23 cellular contexts compared by ENCODE assay signal in genomic region chr14:52778702-52779101, GRCh38. TPM values are rescaled to one million over a fixed set of nuclear protein-coding genes. Genes with fewer than 3 reads are reported as not detected.
DNase-seq lines count a peak whose midpoint lies in the region; ATAC-seq, FAIRE-seq and TF ChIP-seq lines count a peak whose summit lies in the region.
"Had no signal": no experiment of that assay in that cellular context is flagged by ENCODE, and none has a peak within 500 bp of the region (broad histone marks: within the 10 kb centered on the region; RNA-seq: fewer than 3 reads in every experiment).

No MANE protein-coding gene starts in this region.

- H3K4me3 Mint-ChIP-seq in GM23338 = no peak overlapping the region
- H3K4me3 Mint-ChIP-seq in activated T-helper 17 cell treated with anti-CD3 and anti-CD28 coated beads, Interleukin-2, amount 50 U/mL, for 72 hours = no peak overlapping the region
- H3K4me3 Mint-ChIP-seq: CD14-positive monocyte; CD4-positive, alpha-beta T cell; CD8-positive, alpha-beta memory T cell had no signal

- H3K18ac ChIP-seq in H1 (ENCODE audit: extremely low read depth, low read length) = no peak overlapping the region

- no peak overlapping the region for H4K91ac ChIP-seq in H1 (replicated peaks; ENCODE audit: insufficient read length, low read length)

- BruUV-seq in PC-3 (replicated peaks; lab: Mats Ljungman, UMichigan) = no TSS peak

- H3K14ac ChIP-seq in H1 (ENCODE audit: insufficient read length) = no peak overlapping the region

- TF ChIP-seq CTCF in GM23338 (conservative IDR thresholded peaks at IDR 0.05; ENCODE audit: low read depth in 2 of 2) = no peak
- TF ChIP-seq CTCF in PC-3 (conservative IDR thresholded peaks at IDR 0.05; ENCODE audit: low read depth, low read length) = no peak
- TF ChIP-seq CTCF in H1 (IDR thresholded peaks at IDR 0.05; ENCODE audit: control extremely low read depth in 1 of 3, insufficient read depth in 1 of 3, low read depth in 1 of 3, low read length in 3 of 3) = no peak

- H3K36me3 Mint-ChIP-seq in GM23338 (ENCODE audit: low read depth) = peaks cover 35% of the 10 kb centered on the region; the same call in 2 of the 3 replicates
- peaks cover 92% of the 10 kb centered on the region for H3K36me3 Mint-ChIP-seq in activated T-helper 17 cell treated with anti-CD3 and anti-CD28 coated beads, Interleukin-2, amount 50 U/mL, for 72 hours (ENCODE audit: low read depth)

- H3K4me3 ChIP-seq in GM23338 (no peak overlapping the region), PC-3 (ENCODE audit: low read length) (no peak overlapping the region), H1 (ENCODE audit: extremely low read depth in 1 of 4, insufficient read depth in 2 of 4, low read depth in 3 of 4, low read length in 4 of 4) (no peak overlapping the region)
- H3K4me3 ChIP-seq: A549; BLaER1 treated with 17β-estradiol and CSF1 and Interleukin-3, amounts not matched to agents 10 nM and 100 nM; GM23248 had no signal

- H3K23ac ChIP-seq in H1 (ENCODE audit: insufficient read length) = no peak overlapping the region

- no peaks in the 10 kb centered on the region for H3K23me2 ChIP-seq in H1 (ENCODE audit: low read depth, low read length)

- H3K9me2 ChIP-seq in GM23338 (ENCODE audit: insufficient read depth) = no peaks in the 10 kb centered on the region
- H3K9me2 ChIP-seq in PC-3 (replicated peaks; ENCODE audit: low read length) = no peaks in the 10 kb centered on the region

- H3K4me2 ChIP-seq in GM23338 (no peak overlapping the region), PC-3 (ENCODE audit: low read length) (no peak overlapping the region), H1 (ENCODE audit: insufficient read depth in 1 of 2, low read depth in 2 of 2, low read length in 2 of 2) (no peak overlapping the region)
- H3K4me2 ChIP-seq: A549; BLaER1 treated with 17β-estradiol and CSF1 and Interleukin-3, amounts not matched to agents 10 nM and 100 nM had no signal

- ATAC-seq in GM23338 = no peak
- peak; percentile 30; the same call in 1 of the 2 replicates for ATAC-seq in PC-3
- ATAC-seq in activated T-helper 17 cell treated with anti-CD3 and anti-CD28 coated beads, Interleukin-2, amount 50 U/mL, for 72 hours (replicated peaks) = no peak
- ATAC-seq: A549 had no signal

- H3K4me1 ChIP-seq in GM23338 (ENCODE audit: insufficient read depth) = 0 out of 2 replicates have a peak, but pooled peaks cover 3% of the 10 kb centered on the region
- H3K4me1 ChIP-seq in PC-3 (ENCODE audit: insufficient read depth, low read length) = peaks cover 12% of the 10 kb centered on the region
- no peaks in the 10 kb centered on the region for H3K4me1 ChIP-seq in H1 (replicated peaks in 1 of 4; ENCODE audit: control insufficient read depth in 3 of 4, insufficient read depth in 4 of 4, low read length in 3 of 4)

- H3K79me2 ChIP-seq in GM23338 (replicated peaks; ENCODE audit: insufficient read depth) (no peaks in the 10 kb centered on the region), PC-3 (ENCODE audit: low read length) (peaks cover under 1% of the 10 kb centered on the region; the same call in 1 of the 2 replicates), H1 (ENCODE audit: control insufficient read depth in 1 of 2, insufficient read depth in 2 of 2, low read length in 2 of 2) (no peaks in the 10 kb centered on the region)

- CTCF ChIA-PET in PC-3 (lab: Charles Lee) = no interaction called here
- CTCF ChIA-PET in H1 (lab: Charles Lee; ENCODE audit: partially characterized antibody) = interaction anchor here (0.7 kb wide), 1 partner anchor 373 kb away, joined by 3 read pairs; no protein-coding TSS in a partner anchor

- no peak overlapping the region for H3K56ac ChIP-seq in H1 (replicated peaks; ENCODE audit: insufficient read length, low read depth, low read length)

- no peaks in the 10 kb centered on the region for H3K4me1 Mint-ChIP-seq in GM23338
- H3K4me1 Mint-ChIP-seq in activated T-helper 17 cell treated with anti-CD3 and anti-CD28 coated beads, Interleukin-2, amount 50 U/mL, for 72 hours = no peaks in the 10 kb centered on the region

- FAIRE-seq in H1 (lab: Jason Lieb, UNC) = no peak
- FAIRE-seq: A549, D721Med, GM12891 had no signal

- H2AK5ac ChIP-seq in H1 (ENCODE audit: low read depth, low read length) = no peak overlapping the region

- H2BK5ac ChIP-seq in H1 (ENCODE audit: low read depth, low read length) = 0 out of 2 replicates have a peak overlapping the region, but pooled peaks have one; percentile 58

- no peak overlapping the region for H2AFZ ChIP-seq in GM23338
- no peak overlapping the region for H2AFZ ChIP-seq in PC-3 (ENCODE audit: low read length)
- no peak overlapping the region for H2AFZ ChIP-seq in H1 (ENCODE audit: low read length)
- H2AFZ ChIP-seq: GM23248 had no signal

- H3K36me3 ChIP-seq in GM23338 (ENCODE audit: insufficient read depth) (no peaks in the 10 kb centered on the region; the same call in 1 of the 2 replicates), PC-3 (ENCODE audit: low read depth, low read length) (peaks cover 64% of the 10 kb centered on the region), H1 (ENCODE audit: control insufficient read depth in 2 of 4, insufficient read depth in 4 of 4, low read length in 3 of 4) (peaks cover 2 to 60% (median 4%) of the 10 kb centered on the region in 4 experiments; a peak in 4 of 8 replicates)

- H4K8ac ChIP-seq in H1 (ENCODE audit: extremely low read depth, insufficient read depth, low read length) = no peak overlapping the region

- no peak overlapping the region for H3K9ac ChIP-seq in PC-3 (ENCODE audit: low read length)
- no peak overlapping the region for H3K9ac ChIP-seq in H1 (replicated peaks in 1 of 4; ENCODE audit: extremely low read depth in 1 of 4, low read depth in 3 of 4, low read length in 3 of 4)
- H3K9ac ChIP-seq: BLaER1 treated with 17β-estradiol and CSF1 and Interleukin-3, amounts not matched to agents 10 nM and 100 nM; GM23248 had no signal

- H4K20me1 ChIP-seq in GM23338 (replicated peaks; ENCODE audit: insufficient read depth) = no peaks in the 10 kb centered on the region
- peaks cover 7% of the 10 kb centered on the region; the same call in 1 of the 2 replicates for H4K20me1 ChIP-seq in PC-3 (ENCODE audit: low read length)
- H4K20me1 ChIP-seq in H1 (replicated peaks in 1 of 2; ENCODE audit: control insufficient read depth in 1 of 2, insufficient read depth in 2 of 2, low read length in 2 of 2) = no peaks in the 10 kb centered on the region

- H4K5ac ChIP-seq in H1 (ENCODE audit: insufficient read length, low read depth, low read length) = no peak overlapping the region

- no peak overlapping the region for H2BK12ac ChIP-seq in H1 (ENCODE audit: low read depth, low read length)

- no peak for DNase-seq in GM23338 (ENCODE audit: low spot score)
- DNase-seq in PC-3 = peak; percentile 19
- DNase-seq in H1 (ENCODE audit: low read depth in 1 of 2, low spot score in 2 of 2) = no peak
- no peak for DNase-seq in OCI-M1 (lab: John Stamatoyannopoulos, UW)
- no peak for DNase-seq in DMS79 treated with DMSO at 0.1 percent for 48 hours (lab: John Stamatoyannopoulos, UW)
- DNase-seq: 8988T; ACHN; AML-193; BE2C; CD4-positive, alpha-beta T cell; CD8-positive, alpha-beta memory T cell; DMS 273 treated with DMSO at 0.1 percent for 48 hours; DMS79; GF-D8; GM23248; H7; HCEC 1CT had no signal

- H3K4ac ChIP-seq in H1 (replicated peaks; ENCODE audit: insufficient read length, low read depth, low read length) = no peak overlapping the region

- no peak overlapping the region for H2BK15ac ChIP-seq in H1 (ENCODE audit: low read length)

- TF ChIP-seq POLR2A in H1 (IDR thresholded peaks at IDR 0.05; ENCODE audit: control extremely low read depth in 1 of 2, low read depth in 2 of 2, low read length in 2 of 2) = no peak

- no peaks in the 10 kb centered on the region for H3K9me3 Mint-ChIP-seq in GM23338
- no peaks in the 10 kb centered on the region for H3K9me3 Mint-ChIP-seq in activated T-helper 17 cell treated with anti-CD3 and anti-CD28 coated beads, Interleukin-2, amount 50 U/mL, for 72 hours
- H3K9me3 Mint-ChIP-seq: CD14-positive monocyte; CD4-positive, alpha-beta T cell; CD8-positive, alpha-beta memory T cell had no signal

- H3F3A ChIP-seq in GM23338 (replicated peaks; ENCODE audit: low read depth) (no peaks in the 10 kb centered on the region), PC-3 (ENCODE audit: low read length, unreplicated experiment) (no peaks in the 10 kb centered on the region)

- peak overlapping the region; percentile 14; the same call in 1 of the 2 replicates for H3K27ac ChIP-seq in GM23338 (ENCODE audit: low read depth)
- H3K27ac ChIP-seq in PC-3 (ENCODE audit: low read length) = no peak overlapping the region
- no peak overlapping the region for H3K27ac ChIP-seq in H1 (ENCODE audit: low read depth, low read length)
- H3K27ac ChIP-seq: A549; BLaER1 treated with 17β-estradiol and CSF1 and Interleukin-3, amounts not matched to agents 10 nM and 100 nM; GM23248 had no signal

- H3K27me3 ChIP-seq in GM23338 (ENCODE audit: insufficient read depth) = no peaks in the 10 kb centered on the region
- H3K27me3 ChIP-seq in PC-3 (ENCODE audit: low read length) = no peaks in the 10 kb centered on the region
- no peaks in the 10 kb centered on the region for H3K27me3 ChIP-seq in H1 (replicated peaks in 1 of 4; ENCODE audit: control insufficient read depth in 3 of 4, extremely low read depth in 1 of 4, insufficient read depth in 3 of 4, low read length in 3 of 4)
- H3K27me3 ChIP-seq: BE2C; BLaER1 treated with 17β-estradiol and CSF1 and Interleukin-3, amounts not matched to agents 10 nM and 100 nM had no signal

- no peak for TF ChIP-seq EP300 in H1 (IDR thresholded peaks at IDR 0.05; ENCODE audit: borderline replicate concordance in 1 of 2, low read depth in 2 of 2, low read length in 2 of 2)

- H3K9me3 ChIP-seq in PC-3 (ENCODE audit: low read length) (no peaks in the 10 kb centered on the region), H1 (ENCODE audit: insufficient read depth in 2 of 2, low read depth in 1 of 2, low read length in 1 of 2) (no peaks in the 10 kb centered on the region)
- H3K9me3 ChIP-seq: A549; BE2C; BLaER1 treated with 17β-estradiol and CSF1 and Interleukin-3, amounts not matched to agents 10 nM and 100 nM had no signal

- 91% methylated on average over 7 of the region's 7 CpGs; no CpG with 5 or more reads in 1 of the 2 experiments for WGBS in H1 (ENCODE audit: extremely low coverage in 1 of 2, insufficient coverage in 1 of 2, insufficient read length in 1 of 2, insufficient replicate concordance in 2 of 2, low coverage in 1 of 2, low lambda C conversion rate in 2 of 2, missing lambda C conversion rate in 1 of 2), 2 experiments

- TF ChIP-seq RAD21 in H1 (IDR thresholded peaks at IDR 0.05 in 1 of 2, conservative IDR thresholded peaks at IDR 0.05 in 1 of 2; ENCODE audit: low read depth in 2 of 2, low read length in 2 of 2) = no peak

- H3K79me1 ChIP-seq in H1 (ENCODE audit: low read depth, low read length) = no peaks in the 10 kb centered on the region

- POLR2A ChIA-PET in PC-3 (lab: Charles Lee; ENCODE audit: unreplicated experiment) = interaction anchor here (0.7 kb wide), 2 partner anchors 37 to 1105 kb away, joined by 3 to 11 read pairs; no protein-coding TSS in a partner anchor
- POLR2A ChIA-PET in H1 (lab: Charles Lee; ENCODE audit: partially characterized antibody) = interaction anchor here (1.2 kb wide), 1 partner anchor 12 kb away, joined by 5 read pairs; no protein-coding TSS in a partner anchor

- no peaks in the 10 kb centered on the region for H3K27me3 Mint-ChIP-seq in GM23338 (ENCODE audit: insufficient read depth, low read depth, poor library complexity)
- H3K27me3 Mint-ChIP-seq in activated T-helper 17 cell treated with anti-CD3 and anti-CD28 coated beads, Interleukin-2, amount 50 U/mL, for 72 hours = no peaks in the 10 kb centered on the region
- H3K27me3 Mint-ChIP-seq: CD4-positive, alpha-beta T cell; CD8-positive, alpha-beta memory T cell had no signal

- no peak overlapping the region; the same call in 1 of the 2 replicates for H3K27ac Mint-ChIP-seq in GM23338
- no peak overlapping the region for H3K27ac Mint-ChIP-seq in activated T-helper 17 cell treated with anti-CD3 and anti-CD28 coated beads, Interleukin-2, amount 50 U/mL, for 72 hours
- H3K27ac Mint-ChIP-seq: CD14-positive monocyte; CD4-positive, alpha-beta T cell had no signal

- H2BK20ac ChIP-seq in H1 (ENCODE audit: low read length) = no peak overlapping the region

- intact Hi-C loops in PC-3 (cut with micrococcal nuclease) = no loop called here

- H2BK120ac ChIP-seq in H1 (replicated peaks; ENCODE audit: low read depth, low read length) = no peak overlapping the region

RNA-seq across cellular contexts. Expression of gene GNPNAT1, which starts 12.7 kb away (rescaled TPM):
- 67.9 and 68.7 TPM in 2 replicates for total RNA-seq in GM23338 (2014; rRNA removed; shearing (Covaris generic))
- polyA plus RNA-seq in GM23338 (2016; fragmentation: Nextera tagmentation; extraction: Ambion mirVana) (42.1 and 44.4 TPM in 2 replicates), H1 (2011; rRNA removed) (22.8 and 25.5 TPM in 2 replicates)
- 38.2 and 44.5 TPM in 2 replicates for total RNA-seq in PC-3 (2014; rRNA removed)
- 54.1 and 56.4 TPM in 2 replicates for total RNA-seq in H1 (2021; fragmentation: NEBNext Ultra II Directional; extraction: Animal tissue kit (Norgen Biotek cat#: 25700))
- polyA plus RNA-seq in H1 (2011; cell fraction: cytosol; rRNA removed) = 32.1 TPM
- polyA plus RNA-seq in H1 (2011; cell fraction: nucleus; rRNA removed) = 13.5 TPM
- 22.2 to 34.0 TPM (median 23.3 TPM) in 4 replicates for polyA plus RNA-seq in H1 (2012, experiment 1 of 2)
- polyA plus RNA-seq in H1 (2012, experiment 2 of 2) = 17.9 TPM
- 29.0 TPM for polyA plus RNA-seq in H1 (2013, experiment 1 of 2)
- polyA plus RNA-seq in H1 (2013, experiment 2 of 2) = 34.7 TPM
- polyA minus RNA-seq in H1 (2011; rRNA and poly(A)+ RNA removed) = 17.4 and 17.7 TPM in 2 replicates
- polyA minus RNA-seq in H1 (2011; cell fraction: cytosol; rRNA and poly(A)+ RNA removed) = 26.2 TPM
- 23.0 TPM for polyA minus RNA-seq in H1 (2011; cell fraction: nucleus; rRNA and poly(A)+ RNA removed)
- 10 to 100 TPM; 18.7 to 38.7 TPM for total RNA-seq in activated T-helper 17 cell treated with anti-CD3 and anti-CD28 coated beads, Interleukin-2, amount 50 U/mL, for 72 hours

RNA-seq across cellular contexts. Expression of gene STYX, which starts 48.7 kb away (rescaled TPM):
- 40.2 and 43.1 TPM in 2 replicates for total RNA-seq in GM23338 (2014; rRNA removed; shearing (Covaris generic))
- polyA plus RNA-seq in GM23338 (2016; fragmentation: Nextera tagmentation; extraction: Ambion mirVana) (21.8 and 23.3 TPM in 2 replicates), H1 (2011; rRNA removed) (5.6 and 8.3 TPM in 2 replicates)
- total RNA-seq in PC-3 (2014; rRNA removed) = 11.1 and 14.1 TPM in 2 replicates
- total RNA-seq in H1 (2021; fragmentation: NEBNext Ultra II Directional; extraction: Animal tissue kit (Norgen Biotek cat#: 25700)) = 26.6 and 29.0 TPM in 2 replicates
- polyA plus RNA-seq in H1 (2011; cell fraction: cytosol; rRNA removed) = 10.1 TPM
- 3.0 TPM for polyA plus RNA-seq in H1 (2011; cell fraction: nucleus; rRNA removed)
- 5.3 to 10.9 TPM (median 6.2 TPM) in 4 replicates for polyA plus RNA-seq in H1 (2012, experiment 1 of 2)
- polyA plus RNA-seq in H1 (2012, experiment 2 of 2) = 1.3 TPM
- polyA plus RNA-seq in H1 (2013, experiment 1 of 2) = 20.4 TPM
- 19.5 TPM for polyA plus RNA-seq in H1 (2013, experiment 2 of 2)
- 7.3 and 9.1 TPM in 2 replicates for polyA minus RNA-seq in H1 (2011; rRNA and poly(A)+ RNA removed)
- polyA minus RNA-seq in H1 (2011; cell fraction: cytosol; rRNA and poly(A)+ RNA removed) = 11.1 TPM
- 11.0 TPM for polyA minus RNA-seq in H1 (2011; cell fraction: nucleus; rRNA and poly(A)+ RNA removed)
- 10 to 100 TPM; 13.4 to 14.0 TPM for total RNA-seq in activated T-helper 17 cell treated with anti-CD3 and anti-CD28 coated beads, Interleukin-2, amount 50 U/mL, for 72 hours
